Comparison of ENCODE assay signal across 20 cellular contexts in the genomic region with DNA sequence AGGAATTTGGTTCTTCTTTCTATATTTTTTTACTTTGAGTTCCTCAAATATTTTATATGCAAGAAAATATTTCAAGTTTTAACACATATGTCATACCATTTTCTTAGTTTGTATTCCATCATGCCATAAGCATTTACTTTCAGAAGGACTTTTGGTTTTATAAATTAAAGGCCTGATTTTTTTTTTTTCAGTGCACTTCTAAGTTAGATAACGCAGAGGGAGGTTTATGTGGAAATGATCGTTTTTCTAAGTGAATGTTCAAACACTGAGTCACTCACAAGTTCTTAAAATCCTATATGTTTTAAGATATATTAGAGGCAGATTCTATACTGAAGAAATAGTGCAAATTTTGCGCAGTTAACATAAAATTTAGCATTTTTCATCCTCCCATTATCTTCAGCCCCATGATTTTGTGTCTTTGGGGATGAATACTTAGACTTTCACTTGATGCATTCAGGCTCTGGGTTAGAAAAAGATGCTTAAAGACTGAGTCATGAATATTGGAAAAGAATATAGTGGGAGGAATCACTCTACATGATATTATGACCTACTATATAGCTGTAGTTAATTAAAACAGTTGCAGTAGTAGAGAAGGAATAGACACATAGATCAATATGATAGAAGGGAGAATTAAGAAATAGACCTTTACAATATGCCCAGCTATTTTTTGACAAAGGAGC. TPM values are rescaled to one million over a fixed set of nuclear protein-coding genes. Genes with fewer than 3 reads are reported as not detected.
DNase-seq lines count a peak whose midpoint lies in the region; ATAC-seq, FAIRE-seq and TF ChIP-seq lines count a peak whose summit lies in the region.
"Had no signal": no experiment of that assay in that cellular context is flagged by ENCODE, and none has a peak within 500 bp of the region (broad histone marks: within the 10 kb centered on the region; RNA-seq: fewer than 3 reads in every experiment).

No MANE protein-coding gene starts in this region.

- H3K79me2 ChIP-seq in astrocyte (ENCODE audit: insufficient read depth, low read length) (peaks cover 2% of the 10 kb centered on the region), fibroblast of lung (ENCODE audit: control insufficient read depth, insufficient read depth, low read length) (no peaks in the 10 kb centered on the region), smooth muscle cell (ENCODE audit: low read depth) (peaks cover 62% of the 10 kb centered on the region)

- H3K9me3 Mint-ChIP-seq in astrocyte (ENCODE audit: unreplicated experiment): no peaks in the 10 kb centered on the region

- no peak for TF ChIP-seq CTCF in astrocyte (IDR thresholded peaks at IDR 0.05; ENCODE audit: insufficient read depth, low read depth, low read length)
- TF ChIP-seq CTCF in fibroblast of lung (conservative IDR thresholded peaks at IDR 0.05 in 1 of 2, IDR thresholded peaks at IDR 0.05 in 1 of 2; ENCODE audit: low read depth in 1 of 2, low read length in 2 of 2): no peak
- no peak for TF ChIP-seq CTCF in smooth muscle cell (IDR thresholded peaks at IDR 0.05; ENCODE audit: borderline replicate concordance, insufficient read depth, poor library complexity, severe bottlenecking)
- no peak for TF ChIP-seq CTCF in lower lobe of right lung (IDR thresholded peaks at IDR 0.05)

- H3K36me3 ChIP-seq in astrocyte (ENCODE audit: insufficient read depth, low read length) (no peaks in the 10 kb centered on the region), fibroblast of lung (ENCODE audit: control insufficient read depth, insufficient read depth, low read length) (no peaks in the 10 kb centered on the region), smooth muscle cell (ENCODE audit: low read depth) (no peaks in the 10 kb centered on the region), lower lobe of right lung (no peaks in the 10 kb centered on the region)
- H3K36me3 ChIP-seq: SJCRH30 had no signal

- FAIRE-seq in astrocyte (lab: Jason Lieb, UNC): peak; percentile 86

- peaks cover 4% of the 10 kb centered on the region for H3K4me1 Mint-ChIP-seq in astrocyte (ENCODE audit: low read depth, unreplicated experiment)

- H3K27me3 ChIP-seq in astrocyte (ENCODE audit: insufficient read depth, low read length) (no peaks in the 10 kb centered on the region), fibroblast of lung (ENCODE audit: control insufficient read depth, insufficient read depth, low read length) (no peaks in the 10 kb centered on the region), smooth muscle cell (ENCODE audit: low read depth) (no peaks in the 10 kb centered on the region), lower lobe of right lung (ENCODE audit: low read depth) (no peaks in the 10 kb centered on the region)
- H3K27me3 ChIP-seq: SJCRH30 had no signal

- no peak overlapping the region for H2AFZ ChIP-seq in astrocyte (ENCODE audit: low read depth, low read length)
- H2AFZ ChIP-seq in fibroblast of lung (ENCODE audit: low read length): no peak overlapping the region
- H2AFZ ChIP-seq in smooth muscle cell (ENCODE audit: low read depth): no peak overlapping the region

- peak; percentile 23 for DNase-seq in HS-27A (ENCODE audit: low read depth)
- DNase-seq in astrocyte (ENCODE audit: low read depth): peak; percentile 48
- peak; percentile 19 to 52 for DNase-seq in fibroblast of lung (ENCODE audit: low read depth in 2 of 2)
- DNase-seq in smooth muscle cell (lab: John Stamatoyannopoulos, UW; ENCODE audit: unreplicated experiment): no peak
- no peak for DNase-seq in amniotic stem cell (lab: John Stamatoyannopoulos, UW)
- DNase-seq in lower lobe of right lung: no peak
- DNase-seq: ACHN, COR-L47, KBM-7, NCI-H1436, NCI-H2029, NCI-H2171, NCI-H446 treated with DMSO at 0.1 percent for 48 hours, NCI-H748 treated with DMSO at 0.1 percent for 48 hours, PC-3, SJCRH30 had no signal

- H3K27ac Mint-ChIP-seq in astrocyte (ENCODE audit: unreplicated experiment): no peak overlapping the region

- 56% methylated on average over 3 of the region's 3 CpGs for WGBS in smooth muscle cell (ENCODE audit: low lambda C conversion rate)

- H3K9ac ChIP-seq in astrocyte (ENCODE audit: low read length): no peak overlapping the region
- H3K9ac ChIP-seq in fibroblast of lung (ENCODE audit: insufficient read depth, low read length): no peak overlapping the region
- no peak overlapping the region for H3K9ac ChIP-seq in smooth muscle cell (ENCODE audit: low read depth)

- H3F3A ChIP-seq in smooth muscle cell (ENCODE audit: low read depth): no peaks in the 10 kb centered on the region

- no peak overlapping the region for H3K27ac ChIP-seq in astrocyte (ENCODE audit: low read depth, low read length)
- H3K27ac ChIP-seq in fibroblast of lung (ENCODE audit: insufficient read depth, low read length): no peak overlapping the region
- H3K27ac ChIP-seq in smooth muscle cell (ENCODE audit: low read depth): no peak overlapping the region
- no peak overlapping the region for H3K27ac ChIP-seq in lower lobe of right lung
- H3K27ac ChIP-seq: HL-60, RWPE1, SJCRH30 had no signal

- H3K4me3 ChIP-seq in astrocyte (ENCODE audit: insufficient read depth, low read depth, low read length) (no peak overlapping the region), fibroblast of lung (replicated peaks in 1 of 4; ENCODE audit: control extremely low read depth in 1 of 4, insufficient read depth in 1 of 4, low read depth in 3 of 4, low read length in 4 of 4) (no peak overlapping the region), smooth muscle cell (no peak overlapping the region), lower lobe of right lung (no peak overlapping the region)
- H3K4me3 ChIP-seq: SJCRH30 had no signal

- ATAC-seq in GM19351 (IDR thresholded peaks at IDR 0.05; ENCODE audit: unreplicated experiment) (no peak), lower lobe of right lung (no peak)
- ATAC-seq: HCT116, PC-3 had no signal

- H3K36me3 Mint-ChIP-seq in astrocyte (ENCODE audit: low read depth, unreplicated experiment): no peaks in the 10 kb centered on the region

- H3K4me3 Mint-ChIP-seq in astrocyte (ENCODE audit: unreplicated experiment): no peak overlapping the region

- peak overlapping the region; percentile 58 for H3K4me2 ChIP-seq in astrocyte (ENCODE audit: low read length)
- no peak overlapping the region for H3K4me2 ChIP-seq in fibroblast of lung (ENCODE audit: extremely low read depth, insufficient read depth, low read length)
- peak overlapping the region; percentile 19 for H3K4me2 ChIP-seq in smooth muscle cell

- H4K20me1 ChIP-seq in astrocyte (ENCODE audit: insufficient read depth, low read length) (no peaks in the 10 kb centered on the region), fibroblast of lung (ENCODE audit: control insufficient read depth, extremely low read depth, insufficient read depth, low read length) (no peaks in the 10 kb centered on the region), smooth muscle cell (ENCODE audit: low read depth) (peaks cover 25% of the 10 kb centered on the region)

- no peaks in the 10 kb centered on the region for H3K9me3 ChIP-seq in astrocyte (ENCODE audit: insufficient read depth, low read depth, low read length)
- H3K9me3 ChIP-seq in fibroblast of lung (ENCODE audit: control insufficient read depth, insufficient read depth, low read depth, low read length): no peaks in the 10 kb centered on the region
- H3K9me3 ChIP-seq in smooth muscle cell (replicated peaks; ENCODE audit: low read depth): no peaks in the 10 kb centered on the region
- no peaks in the 10 kb centered on the region for H3K9me3 ChIP-seq in lower lobe of right lung
- H3K9me3 ChIP-seq: SJCRH30 had no signal

- H3K27me3 Mint-ChIP-seq in astrocyte (ENCODE audit: low read depth, unreplicated experiment): no peaks in the 10 kb centered on the region

- intact Hi-C loops in lower lobe of right lung (cut with DNase I): no loop called here

- H3K4me1 ChIP-seq in astrocyte (ENCODE audit: insufficient read depth, low read length) (no peaks in the 10 kb centered on the region), fibroblast of lung (ENCODE audit: control insufficient read depth, extremely low read depth, insufficient read depth, low read length) (no peaks in the 10 kb centered on the region), smooth muscle cell (ENCODE audit: low read depth) (peaks cover 8% of the 10 kb centered on the region), lower lobe of right lung (no peaks in the 10 kb centered on the region)
- H3K4me1 ChIP-seq: SJCRH30 had no signal

RNA-seq across cellular contexts. Expression of gene COL4A5, which starts 54.9 kb away (rescaled TPM):
- total RNA-seq in astrocyte (57.1 and 57.9 TPM in 2 replicates), fibroblast of lung (54.7 and 55.7 TPM in 2 replicates), smooth muscle cell (101 and 145 TPM in 2 replicates), lower lobe of right lung (26.0 TPM)
- polyA plus RNA-seq in fibroblast of lung (4.9 and 16.3 TPM in 2 replicates), smooth muscle cell (37.2 and 42.3 TPM in 2 replicates)
- polyA plus RNA-seq in fibroblast of lung (2012): 2.4 and 9.2 TPM in 2 replicates
- polyA minus RNA-seq in fibroblast of lung (ENCODE audit: low replicate concordance): 2.1 and 45.3 TPM in 2 replicates

RNA-seq across cellular contexts. Expression of gene COL4A6, which starts 56.3 kb away (rescaled TPM):
- total RNA-seq in astrocyte (4.4 and 8.1 TPM in 2 replicates), fibroblast of lung (3.5 and 7.2 TPM in 2 replicates), smooth muscle cell (15.1 and 15.4 TPM in 2 replicates), lower lobe of right lung (1.8 TPM)
- polyA plus RNA-seq in fibroblast of lung (0.15 and 1.4 TPM in 2 replicates), smooth muscle cell (10.2 and 12.9 TPM in 2 replicates)
- polyA plus RNA-seq in fibroblast of lung (2012): 0.07 and 1.2 TPM in 2 replicates
- 1.0 TPM in 1 of 2 replicates, not detected in the other for polyA minus RNA-seq in fibroblast of lung (ENCODE audit: low replicate concordance)

Comparison
In these comparisons a context has a peak if more than half of its experiments do, and no peak if none do; other contexts are left out.
1. DNase-seq: peak in HS-27A (single experiment), astrocyte (single experiment) and fibroblast of lung (2 of 2); none in smooth muscle cell (single experiment), amniotic stem cell (single experiment) and lower lobe of right lung (single experiment).